ENCODE assay signal across 11 cellular contexts in genomic region chrX:79065696-79066095, GRCh38.
DNase-seq lines count a peak whose midpoint lies in the region; ATAC-seq and TF ChIP-seq lines count a peak whose summit lies in the region.
"Had no signal": no experiment of that assay in that cellular context is flagged by ENCODE, and none has a peak within 500 bp of the region (broad histone marks: within the 10 kb centered on the region; RNA-seq: fewer than 3 reads in every experiment).

No MANE protein-coding gene starts in this region.

- peak overlapping the region; percentile 74; the same call in 1 of the 2 replicates for H3K27ac ChIP-seq in MM.1S (ENCODE audit: low read length)
- no peak overlapping the region for H3K27ac ChIP-seq in CD4-positive, alpha-beta T cell (ENCODE audit: low read depth, low read length)
- H3K27ac ChIP-seq: SJCRH30 had no signal

- H3K9ac ChIP-seq in MM.1S (ENCODE audit: low read length): no peak overlapping the region

- no peaks in the 10 kb centered on the region for H3K9me2 ChIP-seq in MM.1S (replicated peaks; ENCODE audit: insufficient read depth, low read length)

- peaks cover 8% of the 10 kb centered on the region for H3K4me1 Mint-ChIP-seq in chondrocyte (ENCODE audit: low read depth)
- no peaks in the 10 kb centered on the region for H3K4me1 Mint-ChIP-seq in CD4-positive, alpha-beta T cell (ENCODE audit: low read depth)
- H3K4me1 Mint-ChIP-seq: brain had no signal

- H3K27me3 Mint-ChIP-seq in chondrocyte (ENCODE audit: low read depth): no peaks in the 10 kb centered on the region
- no peaks in the 10 kb centered on the region for H3K27me3 Mint-ChIP-seq in CD4-positive, alpha-beta T cell
- H3K27me3 Mint-ChIP-seq: brain had no signal

- H3K36me3 Mint-ChIP-seq in chondrocyte (ENCODE audit: low read depth): no peaks in the 10 kb centered on the region
- H3K36me3 Mint-ChIP-seq in CD4-positive, alpha-beta T cell (ENCODE audit: low read depth): peaks cover 12% of the 10 kb centered on the region
- H3K36me3 Mint-ChIP-seq: brain had no signal

- no peak overlapping the region for H3K4me3 Mint-ChIP-seq in chondrocyte (ENCODE audit: unreplicated experiment)
- H3K4me3 Mint-ChIP-seq in CD4-positive, alpha-beta T cell: no peak overlapping the region
- H3K4me3 Mint-ChIP-seq: brain had no signal

- DNase-seq in MM.1S (peak; percentile 56), chondrocyte (ENCODE audit: low spot score) (no peak), kidney tubule cell (ENCODE audit: low spot score) (no peak), midbrain (lab: John Stamatoyannopoulos, UW) (no peak)
- no peak for DNase-seq in CD4-positive, alpha-beta T cell
- DNase-seq: DND-41, NCI-H1694 treated with DMSO at 0.1 percent for 48 hours, SJCRH30 had no signal

- CTCF ChIA-PET in CD4-positive, alpha-beta T cell (lab: Charles Lee): no interaction called here

- TF ChIP-seq CTCF in MM.1S (IDR thresholded peaks at IDR 0.05; ENCODE audit: low read length) (no peak), chondrocyte (IDR thresholded peaks at IDR 0.05) (no peak)
- no peak for TF ChIP-seq CTCF in CD4-positive, alpha-beta T cell (IDR thresholded peaks at IDR 0.05)

- no peaks in the 10 kb centered on the region for H3K36me3 ChIP-seq in MM.1S (replicated peaks; ENCODE audit: insufficient read depth, low read length)
- H3K36me3 ChIP-seq: SJCRH30 had no signal

- H3K4me2 ChIP-seq in MM.1S (ENCODE audit: low read depth, low read length): peak overlapping the region; percentile 6; the same call in 1 of the 2 replicates

- ATAC-seq in GM19397 (IDR thresholded peaks at IDR 0.05; ENCODE audit: unreplicated experiment) (peak; percentile 81), HG02885 (IDR thresholded peaks at IDR 0.05; ENCODE audit: poor library complexity, unreplicated experiment) (peak; percentile 99)
- no peak for ATAC-seq in CD4-positive, alpha-beta T cell (ENCODE audit: poor library complexity)

- no peaks in the 10 kb centered on the region for H3K79me2 ChIP-seq in MM.1S (ENCODE audit: low read length)

- H3K4me1 ChIP-seq in MM.1S (ENCODE audit: low read length): peaks cover 22% of the 10 kb centered on the region
- H3K4me1 ChIP-seq: SJCRH30 had no signal

- H3K9me3 Mint-ChIP-seq in chondrocyte (ENCODE audit: low read depth): peaks cover 35% of the 10 kb centered on the region
- H3K9me3 Mint-ChIP-seq in CD4-positive, alpha-beta T cell: no peaks in the 10 kb centered on the region

- no peaks in the 10 kb centered on the region for H3K9me3 ChIP-seq in MM.1S (replicated peaks; ENCODE audit: insufficient read depth, low read length)
- no peaks in the 10 kb centered on the region for H3K9me3 ChIP-seq in CD4-positive, alpha-beta T cell (ENCODE audit: control insufficient read depth, low read length)
- H3K9me3 ChIP-seq: SJCRH30 had no signal

- H4K20me1 ChIP-seq in MM.1S (ENCODE audit: insufficient read depth, low read length): no peaks in the 10 kb centered on the region

- no peak overlapping the region for H3K4me3 ChIP-seq in MM.1S (ENCODE audit: low read length)
- H3K4me3 ChIP-seq: SJCRH30 had no signal

- POLR2A ChIA-PET in CD4-positive, alpha-beta T cell (lab: Charles Lee): no interaction called here

- 0 out of 2 replicates have a peak, but pooled peaks cover 5% of the 10 kb centered on the region for H3F3A ChIP-seq in MM.1S (ENCODE audit: insufficient read depth, low read length)

- no peak overlapping the region for H3K27ac Mint-ChIP-seq in chondrocyte (ENCODE audit: unreplicated experiment)
- no peak overlapping the region for H3K27ac Mint-ChIP-seq in CD4-positive, alpha-beta T cell
- H3K27ac Mint-ChIP-seq: brain had no signal

- 0 out of 2 replicates have a peak overlapping the region, but pooled peaks have one; percentile 4 for H2AFZ ChIP-seq in MM.1S (ENCODE audit: low read length)

- intact Hi-C loops in CD4-positive, alpha-beta T cell (cut with DNase I, micrococcal nuclease): no loop called here

- no peaks in the 10 kb centered on the region for H3K27me3 ChIP-seq in MM.1S (replicated peaks; ENCODE audit: insufficient read depth, low read length)
- no peaks in the 10 kb centered on the region for H3K27me3 ChIP-seq in CD4-positive, alpha-beta T cell (ENCODE audit: control insufficient read depth, insufficient read depth, low read length)
- H3K27me3 ChIP-seq: SJCRH30 had no signal
